In the genomic region with DNA sequence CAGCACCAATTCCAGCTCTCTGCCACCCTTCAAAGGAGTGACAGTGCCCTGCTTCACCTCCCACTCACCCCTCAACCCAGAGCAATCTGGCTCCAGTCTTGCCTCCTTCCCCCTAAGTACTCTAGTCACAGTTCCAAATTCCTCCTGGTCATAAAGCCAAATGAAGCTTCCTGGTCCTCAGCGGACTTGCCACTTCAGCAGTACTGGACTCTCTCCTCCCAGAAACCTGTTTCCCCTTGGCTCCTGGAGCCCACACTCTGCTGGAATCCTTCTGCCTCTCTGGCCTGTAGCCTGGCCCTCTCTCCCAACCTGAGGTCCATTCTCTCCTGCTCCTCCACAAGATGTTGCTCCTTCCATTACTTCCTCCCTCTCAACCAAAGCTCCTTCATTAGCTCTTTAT, we compare ENCODE assay signal across 27 cellular contexts.
"Had no signal": no experiment of that assay in that cellular context is flagged by ENCODE, and none has a peak within 500 bp of the region (broad histone marks: within the 10 kb centered on the region; RNA-seq: fewer than 3 reads in every experiment).

No MANE protein-coding gene starts in this region.

- H3K4me1 ChIP-seq: SJCRH30 had no signal

- H3K27me3 Mint-ChIP-seq: activated CD4-positive, alpha-beta T cell treated with anti-CD3 and anti-CD28 coated beads, Interleukin-2, amount 10 ng/mL, durations not matched to agents 24 days and 14 days; activated CD8-positive, alpha-beta T cell treated with anti-CD3 and anti-CD28 coated beads for 36 hours; activated naive CD8-positive, alpha-beta T cell treated with anti-CD3 and anti-CD28 coated beads for 36 hours had no signal

- H3K9me3 ChIP-seq: MG63, SJCRH30 had no signal

- DNase-seq: activated CD4-positive, alpha-beta T cell treated with anti-CD3 and anti-CD28 coated beads, Interleukin-2, amount 10 ng/mL, durations not matched to agents 24 days and 14 days; activated CD4-positive, alpha-beta T cell treated with anti-CD3 and anti-CD28 coated beads, Interleukin-2, amount 50 U/mL, for 4 hours; activated CD8-positive, alpha-beta T cell treated with anti-CD3 and anti-CD28 coated beads for 36 hours; activated gamma-delta T cell treated with Interleukin-2 at 50 U/mL for 16 hours; activated naive CD4-positive, alpha-beta T cell treated with anti-CD3 and anti-CD28 coated beads for 36 hours; activated naive CD8-positive, alpha-beta T cell treated with anti-CD3 and anti-CD28 coated beads for 36 hours; activated T-cell treated with anti-CD3 and anti-CD28 coated beads, Interleukin-2, amount 50 U/mL, for 24 hours; amniotic stem cell; aorta; brain microvascular endothelial cell; IMR-90; MG63; NCI-H1048; NCI-H1105 treated with DMSO at 0.1 percent for 48 hours; NCI-H1436; NCI-H1694; NCI-H2029; NCI-H345; NCI-H524 treated with DMSO at 0.1 percent for 48 hours; OCI-M1; SHP77; SJCRH30; T1000 had no signal

- H3K27ac ChIP-seq: brain microvascular endothelial cell, cardiac muscle cell, SJCRH30, SK-N-MC had no signal

- H3K27ac Mint-ChIP-seq: activated CD4-positive, alpha-beta T cell treated with anti-CD3 and anti-CD28 coated beads, Interleukin-2, amount 10 ng/mL, durations not matched to agents 24 days and 14 days; activated CD8-positive, alpha-beta T cell treated with anti-CD3 and anti-CD28 coated beads for 36 hours; activated naive CD4-positive, alpha-beta T cell treated with anti-CD3 and anti-CD28 coated beads for 36 hours; activated naive CD8-positive, alpha-beta T cell treated with anti-CD3 and anti-CD28 coated beads for 36 hours; activated T-cell treated with anti-CD3 and anti-CD28 coated beads, Interleukin-2, amount 50 U/mL, for 24 hours had no signal

- H3K4me1 Mint-ChIP-seq: activated CD4-positive, alpha-beta T cell treated with anti-CD3 and anti-CD28 coated beads, Interleukin-2, amount 10 ng/mL, durations not matched to agents 24 days and 14 days; activated naive CD8-positive, alpha-beta T cell treated with anti-CD3 and anti-CD28 coated beads for 36 hours had no signal

- H3K36me3 ChIP-seq: brain microvascular endothelial cell, cardiac muscle cell, MG63, SJCRH30 had no signal

- H3K4me3 ChIP-seq: cardiac muscle cell, K562, MG63, SJCRH30, SK-N-MC had no signal

- H3K4me3 Mint-ChIP-seq: activated CD4-positive, alpha-beta T cell treated with anti-CD3 and anti-CD28 coated beads, Interleukin-2, amount 10 ng/mL, durations not matched to agents 24 days and 14 days; activated CD8-positive, alpha-beta T cell treated with anti-CD3 and anti-CD28 coated beads for 36 hours; activated naive CD4-positive, alpha-beta T cell treated with anti-CD3 and anti-CD28 coated beads for 36 hours; activated naive CD8-positive, alpha-beta T cell treated with anti-CD3 and anti-CD28 coated beads for 36 hours; activated T-cell treated with anti-CD3 and anti-CD28 coated beads, Interleukin-2, amount 50 U/mL, for 24 hours had no signal

- H3K9me3 Mint-ChIP-seq: activated CD4-positive, alpha-beta T cell treated with anti-CD3 and anti-CD28 coated beads, Interleukin-2, amount 10 ng/mL, durations not matched to agents 24 days and 14 days; activated CD8-positive, alpha-beta T cell treated with anti-CD3 and anti-CD28 coated beads for 36 hours; activated naive CD4-positive, alpha-beta T cell treated with anti-CD3 and anti-CD28 coated beads for 36 hours; activated naive CD8-positive, alpha-beta T cell treated with anti-CD3 and anti-CD28 coated beads for 36 hours; activated T-cell treated with anti-CD3 and anti-CD28 coated beads, Interleukin-2, amount 50 U/mL, for 24 hours had no signal

- ATAC-seq: activated CD8-positive, alpha-beta T cell treated with anti-CD3 and anti-CD28 coated beads for 36 hours; K562; Panc1 had no signal

- H3K27me3 ChIP-seq: brain microvascular endothelial cell, cardiac muscle cell, MG63, SJCRH30 had no signal
